In genomic region chr16:51382940-51383339, GRCh38 we compare ENCODE assay signal across 33 cellular contexts.
"Had no signal": no experiment of that assay in that cellular context is flagged by ENCODE, and none has a peak within 500 bp of the region (broad histone marks: within the 10 kb centered on the region; RNA-seq: fewer than 3 reads in every experiment).

No MANE protein-coding gene starts in this region.

- H3K36me3 Mint-ChIP-seq: activated CD4-positive, alpha-beta memory T cell treated with anti-CD3 and anti-CD28 coated beads for 36 hours; activated CD8-positive, alpha-beta memory T cell treated with anti-CD3 and anti-CD28 coated beads, Interleukin-2, amount 10 ng/mL, durations not matched to agents 7 days and 5 days; activated naive CD4-positive, alpha-beta T cell treated with anti-CD3 and anti-CD28 coated beads, Interleukin-2, amount 50 U/mL, for 24 hours; activated naive CD8-positive, alpha-beta T cell treated with anti-CD3 and anti-CD28 coated beads for 36 hours had no signal

- H3K9me3 ChIP-seq: adrenal gland, body of pancreas, esophagus squamous epithelium had no signal

- H3K27me3 ChIP-seq: body of pancreas, esophagus squamous epithelium had no signal

- H3K27ac Mint-ChIP-seq: activated CD4-positive, alpha-beta memory T cell treated with anti-CD3 and anti-CD28 coated beads for 36 hours; activated CD4-positive, alpha-beta T cell treated with anti-CD3 and anti-CD28 coated beads for 36 hours; activated CD4-positive, alpha-beta T cell treated with anti-CD3 and anti-CD28 coated beads, Interleukin-2, amount 10 ng/mL, durations not matched to agents 24 days and 14 days; activated CD8-positive, alpha-beta memory T cell treated with anti-CD3 and anti-CD28 coated beads, Interleukin-2, amount 10 ng/mL, durations not matched to agents 7 days and 5 days; activated CD8-positive, alpha-beta T cell treated with anti-CD3 and anti-CD28 coated beads, Interleukin-2, amount 10 ng/mL, durations not matched to agents 7 days and 5 days; activated naive CD4-positive, alpha-beta T cell treated with anti-CD3 and anti-CD28 coated beads for 36 hours; activated naive CD4-positive, alpha-beta T cell treated with anti-CD3 and anti-CD28 coated beads, Interleukin-2, amount 50 U/mL, for 24 hours; activated naive CD8-positive, alpha-beta T cell treated with anti-CD3 and anti-CD28 coated beads for 36 hours; activated naive CD8-positive, alpha-beta T cell treated with anti-CD3 and anti-CD28 coated beads, Interleukin-2, amount 50 U/mL, for 24 hours; activated T-helper 1 cell treated with anti-CD3 and anti-CD28 coated beads, Interleukin-12 subunit alpha, Interleukin-12 subunit beta, Interleukin-2, Interleukin-4 antibody, amounts not matched to agents 30 ng/mL and 10 ng/mL and 1 ng/mL, durations not matched to agents 14 hours and 24 hours and 36 hours; activated T-helper 2 cell treated with anti-CD3 and anti-CD28 coated beads, Interferon-gamma antibody, Interleukin-2, Interleukin-4, amounts not matched to agents 10 μg/mL and 5 μg/mL and 100 μg/mL, durations not matched to agents 14 hours and 24 hours and 36 hours; effector memory CD8-positive, alpha-beta T cell; T-helper 17 cell; T-helper 2 cell treated with Interferon-gamma antibody and Interleukin-4, amounts not matched to agents 5 μg/mL and 100 μg/mL, for 36 hours had no signal

- H3K27me3 Mint-ChIP-seq: activated CD4-positive, alpha-beta memory T cell treated with anti-CD3 and anti-CD28 coated beads for 36 hours; activated CD4-positive, alpha-beta T cell treated with anti-CD3 and anti-CD28 coated beads for 36 hours; activated CD4-positive, alpha-beta T cell treated with anti-CD3 and anti-CD28 coated beads, Interleukin-2, amount 10 ng/mL, durations not matched to agents 24 days and 14 days; activated CD8-positive, alpha-beta memory T cell treated with anti-CD3 and anti-CD28 coated beads, Interleukin-2, amount 10 ng/mL, durations not matched to agents 7 days and 5 days; activated naive CD4-positive, alpha-beta T cell treated with anti-CD3 and anti-CD28 coated beads, Interleukin-2, amount 50 U/mL, for 24 hours; activated naive CD8-positive, alpha-beta T cell treated with anti-CD3 and anti-CD28 coated beads for 36 hours; activated naive CD8-positive, alpha-beta T cell treated with anti-CD3 and anti-CD28 coated beads, Interleukin-2, amount 50 U/mL, for 24 hours; effector memory CD8-positive, alpha-beta T cell; T-helper 17 cell had no signal

- ATAC-seq: activated CD4-positive, alpha-beta T cell treated with anti-CD3 and anti-CD28 coated beads for 36 hours; activated CD8-positive, alpha-beta memory T cell treated with anti-CD3 and anti-CD28 coated beads, Interleukin-2, amount 10 ng/mL, durations not matched to agents 7 days and 5 days; activated CD8-positive, alpha-beta T cell treated with anti-CD3 and anti-CD28 coated beads, Interleukin-2, amount 10 ng/mL, durations not matched to agents 7 days and 5 days; activated naive CD8-positive, alpha-beta T cell treated with anti-CD3 and anti-CD28 coated beads, Interleukin-2, amount 50 U/mL, for 24 hours; effector memory CD8-positive, alpha-beta T cell; T-helper 17 cell had no signal

- H3K36me3 ChIP-seq: adrenal gland, esophagus squamous epithelium, WERI-Rb-1 had no signal

- H3K4me1 Mint-ChIP-seq: activated CD4-positive, alpha-beta T cell treated with anti-CD3 and anti-CD28 coated beads for 36 hours; activated CD4-positive, alpha-beta T cell treated with anti-CD3 and anti-CD28 coated beads, Interleukin-2, amount 10 ng/mL, durations not matched to agents 24 days and 14 days; activated CD8-positive, alpha-beta memory T cell treated with anti-CD3 and anti-CD28 coated beads, Interleukin-2, amount 10 ng/mL, durations not matched to agents 7 days and 5 days; activated naive CD4-positive, alpha-beta T cell treated with anti-CD3 and anti-CD28 coated beads, Interleukin-2, amount 50 U/mL, for 24 hours; activated naive CD8-positive, alpha-beta T cell treated with anti-CD3 and anti-CD28 coated beads for 36 hours; activated naive CD8-positive, alpha-beta T cell treated with anti-CD3 and anti-CD28 coated beads, Interleukin-2, amount 50 U/mL, for 24 hours; T-helper 17 cell had no signal

- H3K4me1 ChIP-seq: adrenal gland, esophagus squamous epithelium had no signal

- DNase-seq: activated CD4-positive, alpha-beta memory T cell treated with anti-CD3 and anti-CD28 coated beads for 36 hours; activated CD4-positive, alpha-beta T cell treated with anti-CD3 and anti-CD28 coated beads for 36 hours; activated CD4-positive, alpha-beta T cell treated with anti-CD3 and anti-CD28 coated beads, Interleukin-2, amount 10 ng/mL, durations not matched to agents 24 days and 14 days; activated CD4-positive, CD25-positive, alpha-beta regulatory T cell; activated CD4-positive, CD25-positive, alpha-beta regulatory T cell treated with anti-CD3 and anti-CD28 coated beads, Interleukin-2, amount 50 U/mL, for 72 hours; activated CD8-positive, alpha-beta memory T cell treated with anti-CD3 and anti-CD28 coated beads, Interleukin-2, amount 10 ng/mL, durations not matched to agents 7 days and 5 days; activated CD8-positive, alpha-beta memory T cell treated with anti-CD3 and anti-CD28 coated beads, Interleukin-2, amount 50 U/mL, for 4 hours; activated CD8-positive, alpha-beta T cell treated with anti-CD3 and anti-CD28 coated beads, Interleukin-2, amount 10 ng/mL, durations not matched to agents 7 days and 5 days; activated effector memory CD4-positive, alpha-beta T cell treated with anti-CD3 and anti-CD28 coated beads, Interleukin-2, amount 50 U/mL, for 16 hours; activated naive CD4-positive, alpha-beta T cell treated with anti-CD3 and anti-CD28 coated beads for 36 hours; activated naive CD8-positive, alpha-beta T cell treated with anti-CD3 and anti-CD28 coated beads for 36 hours; activated naive CD8-positive, alpha-beta T cell treated with anti-CD3 and anti-CD28 coated beads, Interleukin-2, amount 50 U/mL, for 24 hours; activated T-cell treated with anti-CD3 and anti-CD28 coated beads, Interleukin-2, amount 50 U/mL, for 1 hour; activated T-cell treated with anti-CD3 and anti-CD28 coated beads, Interleukin-2, amount 50 U/mL, for 48 hours; adrenal gland; amygdala; aorta; caudate nucleus; cortex of kidney; dermis blood vessel endothelial cell; effector CD4-positive, alpha-beta T cell; effector memory CD8-positive, alpha-beta T cell; esophagus squamous epithelium; head of caudate nucleus; T-helper 17 cell; T1000; WERI-Rb-1 had no signal

- H3K4me3 Mint-ChIP-seq: activated CD4-positive, alpha-beta memory T cell treated with anti-CD3 and anti-CD28 coated beads for 36 hours; activated CD4-positive, alpha-beta T cell treated with anti-CD3 and anti-CD28 coated beads for 36 hours; activated CD4-positive, alpha-beta T cell treated with anti-CD3 and anti-CD28 coated beads, Interleukin-2, amount 10 ng/mL, durations not matched to agents 24 days and 14 days; activated CD8-positive, alpha-beta memory T cell treated with anti-CD3 and anti-CD28 coated beads, Interleukin-2, amount 10 ng/mL, durations not matched to agents 7 days and 5 days; activated CD8-positive, alpha-beta T cell treated with anti-CD3 and anti-CD28 coated beads, Interleukin-2, amount 10 ng/mL, durations not matched to agents 7 days and 5 days; activated naive CD4-positive, alpha-beta T cell treated with anti-CD3 and anti-CD28 coated beads for 36 hours; activated naive CD4-positive, alpha-beta T cell treated with anti-CD3 and anti-CD28 coated beads, Interleukin-2, amount 50 U/mL, for 24 hours; activated naive CD8-positive, alpha-beta T cell treated with anti-CD3 and anti-CD28 coated beads for 36 hours; activated naive CD8-positive, alpha-beta T cell treated with anti-CD3 and anti-CD28 coated beads, Interleukin-2, amount 50 U/mL, for 24 hours; activated T-helper 1 cell treated with anti-CD3 and anti-CD28 coated beads, Interleukin-12 subunit alpha, Interleukin-12 subunit beta, Interleukin-2, Interleukin-4 antibody, amounts not matched to agents 30 ng/mL and 10 ng/mL and 1 ng/mL, durations not matched to agents 14 hours and 24 hours and 36 hours; effector memory CD8-positive, alpha-beta T cell; T-helper 17 cell; T-helper 2 cell treated with Interferon-gamma antibody and Interleukin-4, amounts not matched to agents 5 μg/mL and 100 μg/mL, for 36 hours had no signal

- H3K9me3 Mint-ChIP-seq: activated CD4-positive, alpha-beta memory T cell treated with anti-CD3 and anti-CD28 coated beads for 36 hours; activated CD4-positive, alpha-beta T cell treated with anti-CD3 and anti-CD28 coated beads, Interleukin-2, amount 10 ng/mL, durations not matched to agents 24 days and 14 days; activated naive CD4-positive, alpha-beta T cell treated with anti-CD3 and anti-CD28 coated beads for 36 hours; activated naive CD4-positive, alpha-beta T cell treated with anti-CD3 and anti-CD28 coated beads, Interleukin-2, amount 50 U/mL, for 24 hours; activated naive CD8-positive, alpha-beta T cell treated with anti-CD3 and anti-CD28 coated beads for 36 hours; T-helper 2 cell treated with Interferon-gamma antibody and Interleukin-4, amounts not matched to agents 5 μg/mL and 100 μg/mL, for 36 hours had no signal

- H3K4me3 ChIP-seq: adrenal gland, body of pancreas, esophagus squamous epithelium had no signal

- H3K27ac ChIP-seq: adrenal gland, body of pancreas, epithelial cell of prostate, esophagus squamous epithelium, WERI-Rb-1 had no signal
